ENCODE assay signal across 1 cellular context in genomic region chr18:3265564-3266033, GRCh38.
TF ChIP-seq lines count a peak whose summit lies in the region.

No MANE protein-coding gene starts in this region.

TF ChIP-seq in IMR-90, 13 proteins besides CTCF, POLR2A, EP300 and RAD21 (continued from another document):
- no peak for TF ChIP-seq RFX5 (IDR thresholded peaks at IDR 0.05; ENCODE audit: low read depth, low read length)
- no peak for TF ChIP-seq MAZ (IDR thresholded peaks at IDR 0.05; ENCODE audit: borderline replicate concordance, low read depth, low read length)
- no peak for TF ChIP-seq SMC3 (IDR thresholded peaks at IDR 0.05; ENCODE audit: low read depth, low read length)
- no peak for TF ChIP-seq RCOR1 (IDR thresholded peaks at IDR 0.05; ENCODE audit: insufficient replicate concordance, low read length)
- TF ChIP-seq NFE2L2 (IDR thresholded peaks at IDR 0.05; ENCODE audit: low read depth, low read length), result no peak
- TF ChIP-seq FOS (IDR thresholded peaks at IDR 0.05; ENCODE audit: low read depth, low read length), result no peak
- no peak for TF ChIP-seq CEBPB (IDR thresholded peaks at IDR 0.05; ENCODE audit: low read depth, low read length)
- TF ChIP-seq USF2 (IDR thresholded peaks at IDR 0.05; ENCODE audit: low read depth, low read length), result no peak
- no peak for TF ChIP-seq CHD1 (IDR thresholded peaks at IDR 0.05; ENCODE audit: low read depth, low read length)
